In genomic region chr12:132445884-132446471, GRCh38 we compare ENCODE assay signal across 8 cellular contexts. TPM values are rescaled to one million over a fixed set of nuclear protein-coding genes. Genes with fewer than 3 reads are reported as not detected.
DNase-seq lines count a peak whose midpoint lies in the region; ATAC-seq, FAIRE-seq and TF ChIP-seq lines count a peak whose summit lies in the region.

No MANE protein-coding gene starts in this region.

- ATAC-seq in A549, result peak; percentile 80 to 85
- ATAC-seq in HG03196 (IDR thresholded peaks at IDR 0.05; ENCODE audit: unreplicated experiment), result no peak

- in situ Hi-C loops in SK-MEL-5 (cut with HindIII; ENCODE audit: low pct_unique_long_range_greater_than_20kb, low sequenced_read_pairs) (no loop called here), astrocyte of the spinal cord (cut with HindIII; ENCODE audit: low sequenced_read_pairs) (no loop called here)

- CTCF ChIA-PET in A549 (lab: Yijun Ruan, JAX), result interaction anchor here (1.0 to 1.8 kb wide), 3 partner anchors 17 to 115 kb away, joined by 3 to 10 read pairs (median 3); no protein-coding TSS in a partner anchor

- H3K4me3 ChIP-seq in A549 (peak overlapping the region; percentile 74), HUES64 (ENCODE audit: low read length) (peak overlapping the region; percentile 55), astrocyte of the spinal cord (ENCODE audit: low read depth, low read length) (peak overlapping the region; percentile 10)

- peak overlapping the region; percentile 51 to 90 (median 87) for H3K4me3 Mint-ChIP-seq in immature natural killer cell

- peak; percentile 89 to 100 for DNase-seq in A549 (ENCODE audit: low read depth in 1 of 2, low spot score in 1 of 2)
- peak; percentile 92 for DNase-seq in SK-MEL-5 (ENCODE audit: low read depth, low spot score)
- peak; percentile 45 for DNase-seq in astrocyte of the spinal cord (ENCODE audit: low read depth, low spot score)
- DNase-seq in immature natural killer cell, result peak; percentile 42 to 78 (median 60)
- DNase-seq in stimulated activated CD4-positive, alpha-beta T cell treated with anti-CD3 and anti-CD28 coated beads, Interleukin-4, amount 100 ng/mL, for 4 hours, result peak; percentile 36 to 59
- DNase-seq in NCI-H748 treated with DMSO at 0.1 percent for 48 hours (lab: John Stamatoyannopoulos, UW), result no peak

- peak; percentile 91 for FAIRE-seq in A549 (lab: Jason Lieb, UNC)

- TF ChIP-seq CTCF in A549 (IDR thresholded peaks at IDR 0.05) (no peak), astrocyte of the spinal cord (IDR thresholded peaks at IDR 0.05; ENCODE audit: low read depth, low read length) (no peak)

- 4% methylated on average over 36 of the region's 38 CpGs for WGBS in A549 (ENCODE audit: missing lambda C conversion rate)
- WGBS in HUES64, result 82% methylated on average over 38 of the region's 38 CpGs

- H3K36me3 ChIP-seq in HUES64 (ENCODE audit: insufficient read depth, low read length), result no peaks in the 10 kb centered on the region

- TF ChIP-seq POLR2A in A549 (IDR thresholded peaks at IDR 0.05; ENCODE audit: low read length), result no peak; the same call in 1 of the 2 replicates

- peak overlapping the region; percentile 80 to 88 for H3K27ac ChIP-seq in A549
- H3K27ac ChIP-seq in HUES64 (ENCODE audit: low read depth, low read length), result no peak overlapping the region

- peaks cover 9 to 13% (median 10%) of the 10 kb centered on the region in 3 donors for H3K27me3 Mint-ChIP-seq in immature natural killer cell (ENCODE audit: low read depth in 3 of 3)

- H3K9me3 Mint-ChIP-seq in immature natural killer cell, result no peaks in the 10 kb centered on the region

- H3K9me3 ChIP-seq in A549 (no peaks in the 10 kb centered on the region), HUES64 (ENCODE audit: insufficient read depth, low read depth, low read length) (peaks cover 37% of the 10 kb centered on the region)

- H3K36me3 Mint-ChIP-seq in immature natural killer cell, result no peaks in the 10 kb centered on the region

- peak overlapping the region; percentile 94 to 99 (median 98) for H3K27ac Mint-ChIP-seq in immature natural killer cell

- TF ChIP-seq EP300 in A549 (IDR thresholded peaks at IDR 0.05), result no peak

- H3K4me1 ChIP-seq in A549, result no peaks in the 10 kb centered on the region
- H3K4me1 ChIP-seq in HUES64 (ENCODE audit: insufficient read depth, low read length), result no peaks in the 10 kb centered on the region

- H3K4me2 ChIP-seq in A549, result peak overlapping the region; percentile 85

- no peak for TF ChIP-seq RAD21 in A549 (conservative IDR thresholded peaks at IDR 0.05 in 1 of 2, IDR thresholded peaks at IDR 0.05 in 1 of 2)

- peaks cover 32% of the 10 kb centered on the region; the same call in 1 of the 2 replicates for H3K27me3 ChIP-seq in HUES64 (ENCODE audit: insufficient read depth, low read length)

- POLR2A ChIA-PET in A549 (lab: Yijun Ruan, JAX), result interaction anchor here (0.5 kb wide), 1 partner anchor 116 kb away, joined by 3 read pairs; the partner anchor contains the start of gene GALNT9

- H3K4me1 Mint-ChIP-seq in immature natural killer cell, result peaks cover 34 to 43% of the 10 kb centered on the region in 2 donors

- no peak overlapping the region for H3K9ac ChIP-seq in HUES64 (ENCODE audit: low read depth, low read length)

TF ChIP-seq in A549, 52 proteins besides CTCF, POLR2A, EP300 and RAD21:
- TF ChIP-seq JUNB (IDR thresholded peaks at IDR 0.05), result no peak
- peak in 1 of 2 experiments; percentile 36; a peak in 1 of 5 replicates for TF ChIP-seq JUN (IDR thresholded peaks at IDR 0.05)
- TF ChIP-seq, protein P1, sequence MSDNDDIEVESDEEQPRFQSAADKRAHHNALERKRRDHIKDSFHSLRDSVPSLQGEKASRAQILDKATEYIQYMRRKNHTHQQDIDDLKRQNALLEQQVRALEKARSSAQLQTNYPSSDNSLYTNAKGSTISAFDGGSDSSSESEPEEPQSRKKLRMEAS (IDR thresholded peaks at IDR 0.05), result peak; percentile 58
- no peak for TF ChIP-seq FOSL2 (IDR thresholded peaks at IDR 0.05)
- peak; percentile 100 for TF ChIP-seq FOSL2 (CRISPR knock-in tag; IDR thresholded peaks at IDR 0.05)
TF ChIP-seq in A549: peak in this region for 3.

RNA-seq across cellular contexts. Expression of gene FBRSL1, which starts 44.0 kb away (rescaled TPM):
- polyA plus RNA-seq in A549 (2011; rRNA removed), result 2.7 and 3.0 TPM in 2 replicates
- 13.4 and 22.4 TPM in 2 replicates for polyA plus RNA-seq in A549 (2012; cell fraction: cytosol; rRNA removed)
- polyA plus RNA-seq in A549 (2012; cell fraction: nucleus; rRNA removed), result 53.8 and 59.8 TPM in 2 replicates
- polyA plus RNA-seq in A549 (2017; fragmentation: RNase III; extraction: RNeasy Plus Mini Kit Qiagen cat#74134 plus additional on column Dnase treatment), result 28.5 to 37.8 TPM (median 32.8 TPM) in 3 replicates
- 3.4 and 3.6 TPM in 2 replicates for polyA minus RNA-seq in A549 (2011; rRNA and poly(A)+ RNA removed)
- 59.9 TPM for polyA plus RNA-seq in HUES64 (2013, experiment 1 of 2)
- polyA plus RNA-seq in HUES64 (2013, experiment 2 of 2), result 46.1 TPM
- total RNA-seq in SK-MEL-5 (2014; rRNA removed; shearing (Covaris generic)), result 4.1 and 5.5 TPM in 2 replicates
- 40.6 and 52.2 TPM in 2 replicates for polyA plus RNA-seq in SK-MEL-5 (2015; cell fraction: cytosol; rRNA removed)
- 75.7 and 87.6 TPM in 2 replicates for polyA plus RNA-seq in SK-MEL-5 (2015; cell fraction: nucleus; rRNA removed)
- under 1 TPM in 2 of 3 donors, not detected in 1; 0.54 to 0.63 TPM for polyA plus RNA-seq in immature natural killer cell

Comparison
In these comparisons a context has a peak if more than half of its experiments do, and no peak if none do; other contexts are left out.
1. H3K4me3 ChIP-seq: peak in every context shown above with its lines; median percentile 74 in A549; 55 in HUES64; 10 in astrocyte of the spinal cord.